In genomic region chr7:26356929-26357792, GRCh38 we compare ENCODE assay signal across 20 cellular contexts.
DNase-seq lines count a peak whose midpoint lies in the region; ATAC-seq and TF ChIP-seq lines count a peak whose summit lies in the region.
"Had no signal": no experiment of that assay in that cellular context is flagged by ENCODE, and none has a peak within 500 bp of the region (broad histone marks: within the 10 kb centered on the region; RNA-seq: fewer than 3 reads in every experiment).

No MANE protein-coding gene starts in this region.

- peaks cover 3% of the 10 kb centered on the region for H3K36me3 ChIP-seq in CD4-positive, CD25-positive, alpha-beta regulatory T cell (ENCODE audit: control insufficient read depth, insufficient read depth, low read length)
- H3K36me3 ChIP-seq: Peyer's patch, SJSA1 had no signal

- no peak overlapping the region for H3K4me3 ChIP-seq in CD4-positive, CD25-positive, alpha-beta regulatory T cell (ENCODE audit: low read depth, low read length)
- no peak overlapping the region for H3K4me3 ChIP-seq in fibroblast of mammary gland (ENCODE audit: control insufficient read depth, low read depth, low read length)
- H3K4me3 ChIP-seq: Peyer's patch, SJSA1 had no signal

- TF ChIP-seq CTCF in fibroblast of mammary gland (conservative IDR thresholded peaks at IDR 0.05; ENCODE audit: control insufficient read depth, insufficient read depth, low read depth, low read length), result no peak

- H3K4me3 Mint-ChIP-seq in CD4-positive, CD25-positive, alpha-beta regulatory T cell, result no peak overlapping the region
- no peak overlapping the region for H3K4me3 Mint-ChIP-seq in stimulated activated memory B cell treated with anti-CD40 and anti-IgM and Interleukin-4, amounts not matched to agents 10 μg/mL and 1 μg/mL and 100 μg/mL, for 72 hours
- no peak overlapping the region for H3K4me3 Mint-ChIP-seq in activated naive CD8-positive, alpha-beta T cell treated with anti-CD3 and anti-CD28 coated beads for 36 hours

- no peaks in the 10 kb centered on the region for H3K9me3 ChIP-seq in CD4-positive, CD25-positive, alpha-beta regulatory T cell (ENCODE audit: control insufficient read depth in 2 of 2, low read length in 2 of 2)
- H3K9me3 ChIP-seq: Peyer's patch, SJSA1 had no signal

- H3K4me1 ChIP-seq in CD4-positive, CD25-positive, alpha-beta regulatory T cell (ENCODE audit: control insufficient read depth, insufficient read depth, low read length, poor library complexity, severe bottlenecking), result no peaks in the 10 kb centered on the region
- H3K4me1 ChIP-seq: Peyer's patch, SJSA1 had no signal

- no peak for DNase-seq in CD4-positive, CD25-positive, alpha-beta regulatory T cell
- DNase-seq in SK-MEL-5 (ENCODE audit: low read depth, low spot score) (peak; percentile 54), fibroblast of mammary gland (ENCODE audit: low read depth) (peak; percentile 7)
- no peak for DNase-seq in activated naive CD8-positive, alpha-beta T cell treated with anti-CD3 and anti-CD28 coated beads for 36 hours
- no peak for DNase-seq in stimulated activated CD4-positive, alpha-beta T cell treated with anti-CD3 and anti-CD28 coated beads, Interleukin-12 subunit alpha, Interleukin-12 subunit beta, amount 100 ng/mL, for 4 hours
- DNase-seq: COR-L47; GDM1; MM.1S; NCI-H1092; NCI-H1436 treated with DMSO at 0.1 percent for 48 hours; NCI-H2029; NCI-H2171 treated with DMSO at 0.1 percent for 48 hours; NCI-H446; NCI-H69; NK-92 treated with Interleukin-12 subunit alpha and Interleukin-12 subunit beta, amount 100 ng/mL, for 24 hours; Peyer's patch had no signal

- H3K9me3 Mint-ChIP-seq in CD4-positive, CD25-positive, alpha-beta regulatory T cell, result peaks cover 0 to 2% (median 0%) of the 10 kb centered on the region in 7 donors
- H3K9me3 Mint-ChIP-seq in stimulated activated memory B cell treated with anti-CD40 and anti-IgM and Interleukin-4, amounts not matched to agents 10 μg/mL and 1 μg/mL and 100 μg/mL, for 72 hours, result no peaks in the 10 kb centered on the region
- no peaks in the 10 kb centered on the region for H3K9me3 Mint-ChIP-seq in activated naive CD8-positive, alpha-beta T cell treated with anti-CD3 and anti-CD28 coated beads for 36 hours

- no peak overlapping the region for H3K27ac ChIP-seq in CD4-positive, CD25-positive, alpha-beta regulatory T cell (ENCODE audit: insufficient read depth, low read length, poor library complexity, severe bottlenecking)
- H3K27ac ChIP-seq: C4-2B, Peyer's patch, SJSA1 had no signal

- peak overlapping the region in 2 of 3 donors; percentile 8 to 9 for H3K27ac Mint-ChIP-seq in CD4-positive, CD25-positive, alpha-beta regulatory T cell
- H3K27ac Mint-ChIP-seq in stimulated activated memory B cell treated with anti-CD40 and anti-IgM and Interleukin-4, amounts not matched to agents 10 μg/mL and 1 μg/mL and 100 μg/mL, for 72 hours, result peak overlapping the region; percentile 18
- no peak overlapping the region for H3K27ac Mint-ChIP-seq in activated naive CD8-positive, alpha-beta T cell treated with anti-CD3 and anti-CD28 coated beads for 36 hours

- H3K27me3 ChIP-seq in CD4-positive, CD25-positive, alpha-beta regulatory T cell (ENCODE audit: control insufficient read depth, insufficient read depth, low read length), result no peaks in the 10 kb centered on the region
- H3K27me3 ChIP-seq: Peyer's patch had no signal

- no peaks in the 10 kb centered on the region for H3K27me3 Mint-ChIP-seq in CD4-positive, CD25-positive, alpha-beta regulatory T cell
- no peaks in the 10 kb centered on the region for H3K27me3 Mint-ChIP-seq in stimulated activated memory B cell treated with anti-CD40 and anti-IgM and Interleukin-4, amounts not matched to agents 10 μg/mL and 1 μg/mL and 100 μg/mL, for 72 hours
- no peaks in the 10 kb centered on the region for H3K27me3 Mint-ChIP-seq in activated naive CD8-positive, alpha-beta T cell treated with anti-CD3 and anti-CD28 coated beads for 36 hours

- peaks cover 0 to 5% (median 0%) of the 10 kb centered on the region in 4 donors for H3K4me1 Mint-ChIP-seq in CD4-positive, CD25-positive, alpha-beta regulatory T cell
- H3K4me1 Mint-ChIP-seq in stimulated activated memory B cell treated with anti-CD40 and anti-IgM and Interleukin-4, amounts not matched to agents 10 μg/mL and 1 μg/mL and 100 μg/mL, for 72 hours, result peaks cover 40% of the 10 kb centered on the region
- H3K4me1 Mint-ChIP-seq in activated naive CD8-positive, alpha-beta T cell treated with anti-CD3 and anti-CD28 coated beads for 36 hours, result peaks cover 2% of the 10 kb centered on the region

- H3K36me3 Mint-ChIP-seq in CD4-positive, CD25-positive, alpha-beta regulatory T cell, result peaks cover 11% of the 10 kb centered on the region
- peaks cover 18% of the 10 kb centered on the region for H3K36me3 Mint-ChIP-seq in stimulated activated memory B cell treated with anti-CD40 and anti-IgM and Interleukin-4, amounts not matched to agents 10 μg/mL and 1 μg/mL and 100 μg/mL, for 72 hours
- H3K36me3 Mint-ChIP-seq in activated naive CD8-positive, alpha-beta T cell treated with anti-CD3 and anti-CD28 coated beads for 36 hours, result peaks cover 3% of the 10 kb centered on the region

- no peak for ATAC-seq in CD4-positive, CD25-positive, alpha-beta regulatory T cell (ENCODE audit: low read depth in 2 of 2)
- ATAC-seq in stimulated activated memory B cell treated with anti-CD40 and anti-IgM and Interleukin-4, amounts not matched to agents 10 μg/mL and 1 μg/mL and 100 μg/mL, for 72 hours, result no peak
- ATAC-seq in GM21390 (IDR thresholded peaks at IDR 0.05; ENCODE audit: unreplicated experiment), result no peak

- in situ Hi-C loops in SK-MEL-5 (cut with HindIII; ENCODE audit: low pct_unique_long_range_greater_than_20kb, low sequenced_read_pairs), result no loop called here

Comparison
In these comparisons a context has a peak if more than half of its experiments do, and no peak if none do; other contexts are left out.
1. DNase-seq: peak in SK-MEL-5 (single experiment) and fibroblast of mammary gland (single experiment); none in CD4-positive, CD25-positive, alpha-beta regulatory T cell (0 of 3), activated naive CD8-positive, alpha-beta T cell treated with anti-CD3 and anti-CD28 coated beads for 36 hours (single experiment) and stimulated activated CD4-positive, alpha-beta T cell treated with anti-CD3 and anti-CD28 coated beads, Interleukin-12 subunit alpha, Interleukin-12 subunit beta, amount 100 ng/mL, for 4 hours (single experiment).